In the genomic region with DNA sequence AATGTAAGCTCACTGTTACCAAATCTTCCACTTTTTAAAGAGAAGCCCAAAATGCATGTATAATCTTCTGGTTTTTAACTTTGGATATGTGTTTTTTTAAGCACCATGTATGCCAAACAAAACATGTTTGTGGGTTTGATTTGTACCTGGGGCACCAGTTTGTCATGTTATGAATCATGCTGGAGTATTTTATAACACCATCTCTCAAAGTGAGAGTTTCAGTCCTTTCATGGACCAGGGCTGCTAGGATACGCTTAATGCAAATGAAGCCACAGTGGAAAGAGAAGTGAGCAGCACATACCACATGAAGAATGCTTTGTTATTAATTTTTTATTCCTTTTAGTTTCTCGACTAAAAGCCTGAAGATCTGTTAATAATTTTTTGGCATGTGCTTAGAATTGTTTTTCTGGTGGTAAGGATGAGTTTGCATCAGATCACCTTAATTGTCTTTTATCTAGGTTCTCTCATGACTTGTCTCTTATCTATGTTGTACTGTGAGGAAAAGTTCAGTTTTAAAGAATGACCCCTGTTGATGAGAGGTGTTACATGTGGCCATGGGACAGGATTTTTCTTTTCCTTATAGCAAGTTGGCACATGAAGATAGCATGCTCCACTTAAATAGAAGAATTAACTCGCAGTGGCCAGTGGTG, we compare ENCODE assay signal across 8 cellular contexts. TPM values are rescaled to one million over a fixed set of nuclear protein-coding genes. Genes with fewer than 3 reads are reported as not detected.
DNase-seq lines count a peak whose midpoint lies in the region; ATAC-seq and TF ChIP-seq lines count a peak whose summit lies in the region.

No MANE protein-coding gene starts in this region.

- CTCF ChIA-PET in CD4-positive, alpha-beta T cell (lab: Charles Lee): no interaction called here
- CTCF ChIA-PET in activated CD8-positive, alpha-beta T cell treated with anti-CD3 and anti-CD28 coated beads, Interleukin-2, amount 10 ng/mL, durations not matched to agents 7 days and 5 days (lab: Charles Lee): no interaction called here

- H3K9me3 ChIP-seq in CD4-positive, alpha-beta T cell (ENCODE audit: control insufficient read depth, low read length): no peaks in the 10 kb centered on the region

- POLR2A ChIA-PET in CD4-positive, alpha-beta T cell (lab: Charles Lee): interaction anchor here (2.3 kb wide), 1 partner anchor 135 kb away, joined by 8 read pairs; a partner anchor contains a TSS
- POLR2A ChIA-PET in activated CD8-positive, alpha-beta T cell treated with anti-CD3 and anti-CD28 coated beads, Interleukin-2, amount 10 ng/mL, durations not matched to agents 7 days and 5 days (lab: Charles Lee): no interaction called here

- ATAC-seq in CD4-positive, alpha-beta T cell (ENCODE audit: poor library complexity): no peak
- ATAC-seq in GM19043 (IDR thresholded peaks at IDR 0.05; ENCODE audit: low read depth, unreplicated experiment) (peak; percentile 61), HG03064 (IDR thresholded peaks at IDR 0.05; ENCODE audit: low read depth, unreplicated experiment) (peak; percentile 49), left ventricle myocardium superior (no peak)
- no peak for ATAC-seq in activated CD8-positive, alpha-beta T cell treated with anti-CD3 and anti-CD28 coated beads, Interleukin-2, amount 10 ng/mL, durations not matched to agents 7 days and 5 days

- H3K9me3 Mint-ChIP-seq in CD4-positive, alpha-beta T cell: no peaks in the 10 kb centered on the region
- no peaks in the 10 kb centered on the region for H3K9me3 Mint-ChIP-seq in activated CD8-positive, alpha-beta T cell treated with anti-CD3 and anti-CD28 coated beads, Interleukin-2, amount 10 ng/mL, durations not matched to agents 7 days and 5 days (ENCODE audit: insufficient read depth)
- H3K9me3 Mint-ChIP-seq in nephron progenitor cell: no peaks in the 10 kb centered on the region

- no peaks in the 10 kb centered on the region for H3K27me3 Mint-ChIP-seq in CD4-positive, alpha-beta T cell
- no peaks in the 10 kb centered on the region for H3K27me3 Mint-ChIP-seq in activated CD8-positive, alpha-beta T cell treated with anti-CD3 and anti-CD28 coated beads, Interleukin-2, amount 10 ng/mL, durations not matched to agents 7 days and 5 days (ENCODE audit: low read depth)
- peaks cover 5% of the 10 kb centered on the region for H3K27me3 Mint-ChIP-seq in nephron progenitor cell (ENCODE audit: low read depth, poor library complexity)

- H3K4me3 Mint-ChIP-seq in CD4-positive, alpha-beta T cell: peak overlapping the region; percentile 23
- H3K4me3 Mint-ChIP-seq in activated CD8-positive, alpha-beta T cell treated with anti-CD3 and anti-CD28 coated beads, Interleukin-2, amount 10 ng/mL, durations not matched to agents 7 days and 5 days: no peak overlapping the region
- H3K4me3 Mint-ChIP-seq in nephron progenitor cell: no peak overlapping the region

- H3K27ac Mint-ChIP-seq in CD4-positive, alpha-beta T cell: peak overlapping the region; percentile 92
- no peak overlapping the region for H3K27ac Mint-ChIP-seq in activated CD8-positive, alpha-beta T cell treated with anti-CD3 and anti-CD28 coated beads, Interleukin-2, amount 10 ng/mL, durations not matched to agents 7 days and 5 days
- no peak overlapping the region for H3K27ac Mint-ChIP-seq in nephron progenitor cell

- intact Hi-C loops in CD4-positive, alpha-beta T cell (cut with DNase I, micrococcal nuclease): loop anchor here in 1 of 2 experiments (2.0 to 10.0 kb wide), 4 partner anchors 134 to 845 kb away; a partner anchor contains a TSS
- intact Hi-C loops in left ventricle myocardium superior (cut with micrococcal nuclease): no loop called here

- peaks cover 57% of the 10 kb centered on the region for H3K4me1 Mint-ChIP-seq in CD4-positive, alpha-beta T cell (ENCODE audit: low read depth)
- H3K4me1 Mint-ChIP-seq in activated CD8-positive, alpha-beta T cell treated with anti-CD3 and anti-CD28 coated beads, Interleukin-2, amount 10 ng/mL, durations not matched to agents 7 days and 5 days (ENCODE audit: low read depth): peaks cover 69% of the 10 kb centered on the region
- peaks cover 31% of the 10 kb centered on the region for H3K4me1 Mint-ChIP-seq in nephron progenitor cell

- TF ChIP-seq CTCF in CD4-positive, alpha-beta T cell (IDR thresholded peaks at IDR 0.05): no peak
- no peak for TF ChIP-seq CTCF in nephron progenitor cell (IDR thresholded peaks at IDR 0.05)

- H3K27me3 ChIP-seq in CD4-positive, alpha-beta T cell (ENCODE audit: control insufficient read depth, insufficient read depth, low read length): no peaks in the 10 kb centered on the region

- DNase-seq in CD4-positive, alpha-beta T cell: no peak
- peak; percentile 45 for DNase-seq in activated CD8-positive, alpha-beta T cell treated with anti-CD3 and anti-CD28 coated beads, Interleukin-2, amount 10 ng/mL, durations not matched to agents 7 days and 5 days
- DNase-seq in NCI-H146 (lab: John Stamatoyannopoulos, UW): no peak
- no peak for DNase-seq in NK-92 treated with Interleukin-12 subunit alpha and Interleukin-12 subunit beta, amount 100 ng/mL, for 24 hours (lab: John Stamatoyannopoulos, UW)
- DNase-seq in nephron progenitor cell: no peak
- DNase-seq in left ventricle myocardium superior: no peak

- H3K27ac ChIP-seq in CD4-positive, alpha-beta T cell (ENCODE audit: low read depth, low read length): no peak overlapping the region

- peaks cover 11% of the 10 kb centered on the region for H3K36me3 Mint-ChIP-seq in CD4-positive, alpha-beta T cell (ENCODE audit: low read depth)
- peaks cover 6% of the 10 kb centered on the region for H3K36me3 Mint-ChIP-seq in activated CD8-positive, alpha-beta T cell treated with anti-CD3 and anti-CD28 coated beads, Interleukin-2, amount 10 ng/mL, durations not matched to agents 7 days and 5 days (ENCODE audit: low read depth)
- no peaks in the 10 kb centered on the region for H3K36me3 Mint-ChIP-seq in nephron progenitor cell (ENCODE audit: low read depth)

RNA-seq across cellular contexts. Expression of a gene that starts 2.0 kb away (rescaled TPM):
- 10 to 100 TPM; 59.8 to 67.6 TPM for total RNA-seq in CD4-positive, alpha-beta T cell
- total RNA-seq in activated CD8-positive, alpha-beta T cell treated with anti-CD3 and anti-CD28 coated beads, Interleukin-2, amount 10 ng/mL, durations not matched to agents 7 days and 5 days: 10 to 100 TPM; 38.2 to 44.2 TPM
- 147 TPM for total RNA-seq in left ventricle myocardium superior

Comparison
In these comparisons a context has a peak if more than half of its experiments do, and no peak if none do; other contexts are left out.
1. ATAC-seq: peak in GM19043 (single experiment) and HG03064 (single experiment); none in CD4-positive, alpha-beta T cell (single experiment), activated CD8-positive, alpha-beta T cell treated with anti-CD3 and anti-CD28 coated beads, Interleukin-2, amount 10 ng/mL, durations not matched to agents 7 days and 5 days (single experiment) and left ventricle myocardium superior (single experiment).